ENCODE assay signal across 8 cellular contexts in the genomic region with DNA sequence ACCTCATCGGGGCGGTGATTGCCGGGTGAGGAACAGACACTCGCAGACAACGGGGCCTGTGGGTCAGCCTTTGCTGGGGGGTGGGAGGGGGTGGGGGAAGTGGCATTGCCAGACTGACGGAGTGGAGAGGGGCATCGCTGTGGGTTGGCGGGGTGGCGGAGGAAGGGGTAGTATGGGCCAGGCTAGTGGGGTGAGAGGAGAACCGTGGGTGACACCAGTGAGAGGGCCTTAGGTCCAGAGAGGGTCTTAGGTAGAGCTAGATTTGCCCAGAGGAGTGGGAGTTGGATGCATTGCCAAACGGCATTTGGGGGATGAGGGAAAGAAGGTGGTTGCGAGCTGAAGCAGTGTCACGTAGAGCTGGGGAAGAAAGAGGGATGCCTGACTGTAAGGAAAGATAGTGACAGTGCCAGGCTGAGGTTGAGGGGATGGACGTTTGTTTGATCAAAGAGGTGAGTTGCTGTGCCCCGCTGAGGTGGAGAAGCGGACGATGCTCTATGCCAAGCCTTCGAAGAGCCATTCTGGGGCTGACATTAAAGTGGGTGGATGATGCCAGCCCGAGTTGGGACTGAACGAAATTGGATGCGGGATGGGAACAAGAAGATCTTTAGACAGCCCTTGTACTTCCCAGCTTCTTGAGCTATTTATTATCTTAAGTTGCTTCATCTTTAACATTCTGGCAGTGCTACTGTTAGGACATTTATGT. TPM values are rescaled to one million over a fixed set of nuclear protein-coding genes. Genes with fewer than 3 reads are reported as not detected.
DNase-seq lines count a peak whose midpoint lies in the region; ATAC-seq and TF ChIP-seq lines count a peak whose summit lies in the region.

No MANE protein-coding gene starts in this region.

- H3K27ac Mint-ChIP-seq in CD4-positive, CD25-positive, alpha-beta regulatory T cell, result peak overlapping the region in 2 of 3 donors; percentile 98
- H3K27ac Mint-ChIP-seq in nephron progenitor cell, result peak overlapping the region; percentile 99

- peak overlapping the region; percentile 97 for H3K4me3 ChIP-seq in CD4-positive, CD25-positive, alpha-beta regulatory T cell (ENCODE audit: low read depth, low read length)
- H3K4me3 ChIP-seq in NB4 (ENCODE audit: low read depth, low read length), result peak overlapping the region; percentile 99
- H3K4me3 ChIP-seq in duodenal mucosa (ENCODE audit: low read depth in 1 of 2, low read length in 2 of 2), result peak overlapping the region; percentile 95 to 100

- TF ChIP-seq POLR2A in NB4 (IDR thresholded peaks at IDR 0.05; ENCODE audit: extremely low read depth, insufficient read length), result no peak

- H3K4me1 Mint-ChIP-seq in CD4-positive, CD25-positive, alpha-beta regulatory T cell, result peaks cover 15 to 64% (median 43%) of the 10 kb centered on the region in 4 donors
- H3K4me1 Mint-ChIP-seq in nephron progenitor cell, result peaks cover 46% of the 10 kb centered on the region

- H3K4me1 ChIP-seq in CD4-positive, CD25-positive, alpha-beta regulatory T cell (ENCODE audit: control insufficient read depth, insufficient read depth, low read length, poor library complexity, severe bottlenecking), result peaks cover 40% of the 10 kb centered on the region
- H3K4me1 ChIP-seq in duodenal mucosa (ENCODE audit: control insufficient read depth in 1 of 2, insufficient read depth in 2 of 2, low read length in 2 of 2), result peaks cover 27 to 35% of the 10 kb centered on the region in 2 donors

- peak overlapping the region; percentile 78 to 93 for H3K9ac ChIP-seq in duodenal mucosa (ENCODE audit: low read depth in 1 of 2, low read length in 2 of 2)

- DNase-seq in CD4-positive, CD25-positive, alpha-beta regulatory T cell, result peak in 1 of 3 donors; percentile 10
- DNase-seq in NB4 (ENCODE audit: low read depth), result peak; percentile 7
- no peak for DNase-seq in nephron progenitor cell
- no peak for DNase-seq in middle frontal gyrus (ENCODE audit: extremely low spot score, low spot score)
- no peak for DNase-seq in NCI-H2107 (lab: John Stamatoyannopoulos, UW)
- DNase-seq in HuH-7.5 (ENCODE audit: low spot score), result no peak

- peaks cover 24% of the 10 kb centered on the region for H3K36me3 Mint-ChIP-seq in CD4-positive, CD25-positive, alpha-beta regulatory T cell
- peaks cover 20% of the 10 kb centered on the region for H3K36me3 Mint-ChIP-seq in nephron progenitor cell (ENCODE audit: low read depth)

- no peak for ATAC-seq in CD4-positive, CD25-positive, alpha-beta regulatory T cell (ENCODE audit: low read depth in 2 of 2)
- no peak for ATAC-seq in GM21737 (IDR thresholded peaks at IDR 0.05; ENCODE audit: unreplicated experiment)

- peak overlapping the region; percentile 92 to 99 (median 96) for H3K4me3 Mint-ChIP-seq in CD4-positive, CD25-positive, alpha-beta regulatory T cell
- peak overlapping the region; percentile 99 for H3K4me3 Mint-ChIP-seq in nephron progenitor cell

- H3K9me3 ChIP-seq in CD4-positive, CD25-positive, alpha-beta regulatory T cell (ENCODE audit: control insufficient read depth in 2 of 2, low read length in 2 of 2), result no peaks in the 10 kb centered on the region
- no peaks in the 10 kb centered on the region for H3K9me3 ChIP-seq in duodenal mucosa (ENCODE audit: control insufficient read depth in 1 of 2, low read length in 2 of 2)

- H3K27ac ChIP-seq in CD4-positive, CD25-positive, alpha-beta regulatory T cell (ENCODE audit: insufficient read depth, low read length, poor library complexity, severe bottlenecking), result peak overlapping the region; percentile 96
- peak overlapping the region; percentile 84 for H3K27ac ChIP-seq in duodenal mucosa (ENCODE audit: low read depth, low read length)

- H3K9me3 Mint-ChIP-seq in CD4-positive, CD25-positive, alpha-beta regulatory T cell, result no peaks in the 10 kb centered on the region
- no peaks in the 10 kb centered on the region for H3K9me3 Mint-ChIP-seq in nephron progenitor cell

- peaks cover 27% of the 10 kb centered on the region for H3K36me3 ChIP-seq in CD4-positive, CD25-positive, alpha-beta regulatory T cell (ENCODE audit: control insufficient read depth, insufficient read depth, low read length)
- H3K36me3 ChIP-seq in duodenal mucosa (ENCODE audit: control insufficient read depth in 1 of 2, insufficient read depth in 2 of 2, low read length in 2 of 2), result peaks cover 8 to 24% of the 10 kb centered on the region in 2 donors

- peaks cover 5% of the 10 kb centered on the region for H3K27me3 Mint-ChIP-seq in CD4-positive, CD25-positive, alpha-beta regulatory T cell
- no peaks in the 10 kb centered on the region for H3K27me3 Mint-ChIP-seq in nephron progenitor cell (ENCODE audit: low read depth, poor library complexity)

- TF ChIP-seq CTCF in NB4 (IDR thresholded peaks at IDR 0.05; ENCODE audit: low read depth, low read length) (no peak), nephron progenitor cell (IDR thresholded peaks at IDR 0.05) (no peak)

- H3K27me3 ChIP-seq in CD4-positive, CD25-positive, alpha-beta regulatory T cell (ENCODE audit: control insufficient read depth, insufficient read depth, low read length), result no peaks in the 10 kb centered on the region
- H3K27me3 ChIP-seq in duodenal mucosa (ENCODE audit: control insufficient read depth in 1 of 2, insufficient read depth in 2 of 2, low read length in 2 of 2), result no peaks in the 10 kb centered on the region

RNA-seq across cellular contexts. Expression of a gene that starts 0.6 kb away (rescaled TPM):
- 91.9 TPM for total RNA-seq in CD4-positive, CD25-positive, alpha-beta regulatory T cell
- 10 to 100 TPM; 26.4 to 42.2 (median 34.6) TPM for polyA plus RNA-seq in CD4-positive, CD25-positive, alpha-beta regulatory T cell

RNA-seq across cellular contexts. Expression of a gene that starts 4.0 kb away (rescaled TPM):
- total RNA-seq in CD4-positive, CD25-positive, alpha-beta regulatory T cell, result 19.8 TPM
- polyA plus RNA-seq in CD4-positive, CD25-positive, alpha-beta regulatory T cell, result 10 to 100 TPM; 18.7 to 23.9 (median 22.5) TPM

RNA-seq across cellular contexts. Expression of a gene that starts 26.9 kb away (rescaled TPM):
- total RNA-seq in CD4-positive, CD25-positive, alpha-beta regulatory T cell, result 2.1 TPM
- polyA plus RNA-seq in CD4-positive, CD25-positive, alpha-beta regulatory T cell, result under 1 TPM in 2 of 4 donors, not detected in 2; 0.36 to 0.53 TPM

RNA-seq across cellular contexts. Expression of a gene that starts 41.8 kb away (rescaled TPM):
- not detected for total RNA-seq in CD4-positive, CD25-positive, alpha-beta regulatory T cell
- polyA plus RNA-seq in CD4-positive, CD25-positive, alpha-beta regulatory T cell, result not detected
